Comparison of ENCODE assay signal across 8 cellular contexts in genomic region chr11:130103296-130103814, GRCh38. TPM values are rescaled to one million over a fixed set of nuclear protein-coding genes. Genes with fewer than 3 reads are reported as not detected.
A peak's percentile ranks its signal among the peaks of the same experiment; 100 is the strongest.
DNase-seq lines count a peak whose midpoint lies in the region; ATAC-seq, FAIRE-seq and TF ChIP-seq lines count a peak whose summit lies in the region.

No MANE protein-coding gene starts in this region.

- no peak overlapping the region for H3K18ac ChIP-seq in mesendoderm (ENCODE audit: low read length)

- H3K27ac ChIP-seq in lower lobe of right lung (peak overlapping the region; percentile 8), mesendoderm (ENCODE audit: low read depth, low read length) (no peak overlapping the region)
- no peak overlapping the region for H3K27ac ChIP-seq in effector memory CD4-positive, alpha-beta T cell (ENCODE audit: insufficient read depth, low read length, poor library complexity, severe bottlenecking)
- no peak overlapping the region for H3K27ac ChIP-seq in naive thymus-derived CD4-positive, alpha-beta T cell (ENCODE audit: low read depth, low read length)

- no peak overlapping the region for H3K27ac Mint-ChIP-seq in naive thymus-derived CD4-positive, alpha-beta T cell

- H3K56ac ChIP-seq in mesendoderm (ENCODE audit: low read length), result no peak overlapping the region

- no CpG with 5 or more reads among the region's 5 CpGs for WGBS in mesendoderm (ENCODE audit: extremely low coverage, insufficient coverage, low lambda C conversion rate)

- H3K23ac ChIP-seq in mesendoderm (ENCODE audit: low read length), result no peak overlapping the region

- H3K9ac ChIP-seq in mesendoderm (ENCODE audit: low read length), result no peak overlapping the region

- H3K4me2 ChIP-seq in mesendoderm (ENCODE audit: low read length), result no peak overlapping the region

- H4K8ac ChIP-seq in mesendoderm (ENCODE audit: low read depth, low read length), result no peak overlapping the region

- peaks cover 0 to 12% (median 4%) of the 10 kb centered on the region in 5 donors for H3K36me3 Mint-ChIP-seq in naive thymus-derived CD4-positive, alpha-beta T cell

- intact Hi-C loops in lower lobe of right lung (cut with DNase I), result no loop called here
- intact Hi-C loops in naive thymus-derived CD4-positive, alpha-beta T cell (cut with micrococcal nuclease), result no loop called here

- H2AK5ac ChIP-seq in mesendoderm (ENCODE audit: low read length), result no peak overlapping the region

- peaks cover 21% of the 10 kb centered on the region for H3K79me1 ChIP-seq in mesendoderm (ENCODE audit: low read length)

- H2BK5ac ChIP-seq in mesendoderm (ENCODE audit: low read length), result no peak overlapping the region

- CTCF ChIA-PET in naive thymus-derived CD4-positive, alpha-beta T cell (lab: Charles Lee), result interaction anchor here (0.9 kb wide), 1 partner anchor 28 kb away, joined by 4 read pairs; no protein-coding TSS in a partner anchor

- peaks cover 0 to 10% (median 7%) of the 10 kb centered on the region in 7 donors for H3K4me1 Mint-ChIP-seq in naive thymus-derived CD4-positive, alpha-beta T cell

- POLR2A ChIA-PET in naive thymus-derived CD4-positive, alpha-beta T cell (lab: Charles Lee), result interaction anchor here (0.7 kb wide), 1 partner anchor 171 kb away, joined by 3 read pairs; no protein-coding TSS in a partner anchor

- no peak overlapping the region for H3K4me3 Mint-ChIP-seq in naive thymus-derived CD4-positive, alpha-beta T cell

- H2BK120ac ChIP-seq in mesendoderm (ENCODE audit: low read depth, low read length), result no peak overlapping the region

- TF ChIP-seq CTCF in NB4 (IDR thresholded peaks at IDR 0.05; ENCODE audit: low read depth, low read length), result no peak
- no peak for TF ChIP-seq CTCF in bronchial epithelial cell (IDR thresholded peaks at IDR 0.05; ENCODE audit: insufficient read depth, low read length, severe bottlenecking)
- TF ChIP-seq CTCF in lower lobe of right lung (IDR thresholded peaks at IDR 0.05), result no peak

- no peak overlapping the region for H3K4ac ChIP-seq in mesendoderm (ENCODE audit: low read depth, low read length)

- peaks cover 1% of the 10 kb centered on the region for H3K36me3 ChIP-seq in bronchial epithelial cell (ENCODE audit: control insufficient read depth, insufficient read depth, low read length)
- no peaks in the 10 kb centered on the region for H3K36me3 ChIP-seq in lower lobe of right lung
- H3K36me3 ChIP-seq in mesendoderm (ENCODE audit: control insufficient read depth, insufficient read depth, low read length), result no peaks in the 10 kb centered on the region
- H3K36me3 ChIP-seq in effector memory CD4-positive, alpha-beta T cell (ENCODE audit: control insufficient read depth, insufficient read depth, low read length), result no peaks in the 10 kb centered on the region
- H3K36me3 ChIP-seq in naive thymus-derived CD4-positive, alpha-beta T cell (ENCODE audit: control insufficient read depth in 2 of 3, insufficient read depth in 3 of 3, low read length in 3 of 3), result no peaks in the 10 kb centered on the region

- H3K4me3 ChIP-seq in NB4 (ENCODE audit: low read depth, low read length) (no peak overlapping the region), bronchial epithelial cell (ENCODE audit: low read depth, low read length) (no peak overlapping the region), lower lobe of right lung (no peak overlapping the region), mesendoderm (ENCODE audit: low read length) (no peak overlapping the region)
- no peak overlapping the region for H3K4me3 ChIP-seq in effector memory CD4-positive, alpha-beta T cell (ENCODE audit: insufficient read depth, low read depth, low read length, poor library complexity, severe bottlenecking)
- H3K4me3 ChIP-seq in naive thymus-derived CD4-positive, alpha-beta T cell (ENCODE audit: low read length), result no peak overlapping the region

- no peaks in the 10 kb centered on the region for H3K9me3 ChIP-seq in lower lobe of right lung
- H3K9me3 ChIP-seq in effector memory CD4-positive, alpha-beta T cell (ENCODE audit: control insufficient read depth, low read length), result no peaks in the 10 kb centered on the region
- H3K9me3 ChIP-seq in naive thymus-derived CD4-positive, alpha-beta T cell (ENCODE audit: control insufficient read depth in 2 of 3, low read length in 3 of 3), result no peaks in the 10 kb centered on the region

- DNase-seq in AG08396 (ENCODE audit: low spot score), result peak; percentile 78
- peak; percentile 48 for DNase-seq in NB4 (ENCODE audit: low read depth)
- peak; percentile 64 for DNase-seq in bronchial epithelial cell (ENCODE audit: low read depth)
- no peak for DNase-seq in lower lobe of right lung
- DNase-seq in SKM-1 (lab: John Stamatoyannopoulos, UW; ENCODE audit: unreplicated experiment), result no peak
- DNase-seq in mesendoderm, result no peak
- DNase-seq in effector memory CD4-positive, alpha-beta T cell, result no peak
- DNase-seq in naive thymus-derived CD4-positive, alpha-beta T cell, result no peak

- H4K5ac ChIP-seq in mesendoderm (ENCODE audit: low read length), result no peak overlapping the region

- peaks cover 0 to 2% (median 0%) of the 10 kb centered on the region in 5 donors for H3K27me3 Mint-ChIP-seq in naive thymus-derived CD4-positive, alpha-beta T cell

- peaks cover 0 to 9% (median 0%) of the 10 kb centered on the region in 11 donors for H3K9me3 Mint-ChIP-seq in naive thymus-derived CD4-positive, alpha-beta T cell

- TF ChIP-seq POLR2A in NB4 (IDR thresholded peaks at IDR 0.05; ENCODE audit: extremely low read depth, insufficient read length), result no peak

- H3K79me2 ChIP-seq in mesendoderm (ENCODE audit: control insufficient read depth, insufficient read depth, low read length), result peaks cover 49% of the 10 kb centered on the region

- H3K27me3 ChIP-seq in bronchial epithelial cell (ENCODE audit: control insufficient read depth, insufficient read depth, low read length) (no peaks in the 10 kb centered on the region), lower lobe of right lung (ENCODE audit: low read depth) (no peaks in the 10 kb centered on the region), mesendoderm (ENCODE audit: insufficient read depth, low read length, poor library complexity) (no peaks in the 10 kb centered on the region)
- H3K27me3 ChIP-seq in effector memory CD4-positive, alpha-beta T cell (replicated peaks; ENCODE audit: control insufficient read depth, insufficient read depth, low read length, poor library complexity, severe bottlenecking), result no peaks in the 10 kb centered on the region
- no peaks in the 10 kb centered on the region for H3K27me3 ChIP-seq in naive thymus-derived CD4-positive, alpha-beta T cell (ENCODE audit: control insufficient read depth in 2 of 2, insufficient read depth in 2 of 2, low read length in 2 of 2)

- no peak for FAIRE-seq in bronchial epithelial cell (lab: Jason Lieb, UNC)

- no peak overlapping the region for H2BK15ac ChIP-seq in mesendoderm (replicated peaks; ENCODE audit: low read depth)

- H3K4me1 ChIP-seq in lower lobe of right lung (peaks cover 45% of the 10 kb centered on the region), mesendoderm (ENCODE audit: control insufficient read depth, low read depth, low read length) (no peaks in the 10 kb centered on the region)
- H3K4me1 ChIP-seq in effector memory CD4-positive, alpha-beta T cell (ENCODE audit: control insufficient read depth, insufficient read depth, low read length, poor library complexity, severe bottlenecking), result no peaks in the 10 kb centered on the region
- H3K4me1 ChIP-seq in naive thymus-derived CD4-positive, alpha-beta T cell (ENCODE audit: control insufficient read depth in 2 of 2, insufficient read depth in 2 of 2, low read length in 2 of 2), result no peaks in the 10 kb centered on the region

- peak; percentile 32 to 45 for ATAC-seq in lower lobe of right lung
- no peak for ATAC-seq in naive thymus-derived CD4-positive, alpha-beta T cell

RNA-seq across cellular contexts. Expression of gene APLP2, which starts 33.7 kb away (rescaled TPM):
- total RNA-seq in bronchial epithelial cell (504 and 567 TPM in 2 replicates), lower lobe of right lung (582 TPM)
- 190 TPM for polyA plus RNA-seq in mesendoderm (2013, experiment 1 of 2)
- polyA plus RNA-seq in mesendoderm (2013, experiment 2 of 2), result 190 TPM
- total RNA-seq in naive thymus-derived CD4-positive, alpha-beta T cell, result 100 to 1,000 TPM in 1 of 5 experiments, 10 to 100 TPM in 4; 26.6 to 172 (median 51.5) TPM
- polyA plus RNA-seq in naive thymus-derived CD4-positive, alpha-beta T cell, result 10 to 100 TPM; 33.2 to 43.0 TPM

RNA-seq across cellular contexts. Expression of gene ST14, which starts 56.2 kb away (rescaled TPM):
- total RNA-seq in bronchial epithelial cell, result 79.2 and 105 TPM in 2 replicates
- total RNA-seq in lower lobe of right lung, result 61.1 TPM
- 17.1 TPM for polyA plus RNA-seq in mesendoderm (2013, experiment 1 of 2)
- polyA plus RNA-seq in mesendoderm (2013, experiment 2 of 2), result 16.9 TPM
- total RNA-seq in naive thymus-derived CD4-positive, alpha-beta T cell, result 1 to 10 TPM in 2 of 5 experiments, under 1 TPM in 2, not detected in 1; 0.49 to 8.8 (median 0.93) TPM
- under 1 TPM in 1 of 2 donors, not detected in 1; 0.05 TPM for polyA plus RNA-seq in naive thymus-derived CD4-positive, alpha-beta T cell

Comparison
In these comparisons a context has a peak if more than half of its experiments do, and no peak if none do; other contexts are left out.
1. DNase-seq: peak in AG08396 (single experiment), NB4 (single experiment) and bronchial epithelial cell (single experiment); none in lower lobe of right lung (single experiment), SKM-1 (single experiment), mesendoderm (single experiment), effector memory CD4-positive, alpha-beta T cell (0 of 3) and naive thymus-derived CD4-positive, alpha-beta T cell (0 of 9).